2 cellular contexts compared by ENCODE assay signal in genomic region chr14:65962952-65963351, GRCh38.
TF ChIP-seq lines count a peak whose summit lies in the region.

No MANE protein-coding gene starts in this region.

TF ChIP-seq in IMR-90, 13 proteins besides CTCF, POLR2A, EP300 and RAD21 (continued from another document):
- TF ChIP-seq USF2 (IDR thresholded peaks at IDR 0.05; ENCODE audit: low read depth, low read length): no peak
- TF ChIP-seq SMC3 (IDR thresholded peaks at IDR 0.05; ENCODE audit: low read depth, low read length): no peak
- TF ChIP-seq MAZ (IDR thresholded peaks at IDR 0.05; ENCODE audit: borderline replicate concordance, low read depth, low read length): no peak
- no peak for TF ChIP-seq BHLHE40 (IDR thresholded peaks at IDR 0.05; ENCODE audit: low read depth, low read length)
- TF ChIP-seq MAFK (IDR thresholded peaks at IDR 0.05; ENCODE audit: low read depth, low read length): peak; percentile 99

TF ChIP-seq in K562, 482 proteins besides CTCF, POLR2A, EP300 and RAD21:
- TF ChIP-seq HBP1 (CRISPR knock-in tag; IDR thresholded peaks at IDR 0.05) (no peak), SRSF9 (IDR thresholded peaks at IDR 0.05; ENCODE audit: borderline replicate concordance, low read depth, low read length) (no peak), ARID1B (IDR thresholded peaks at IDR 0.05) (no peak), ZNF282 (CRISPR knock-in tag; IDR thresholded peaks at IDR 0.05) (no peak), ZNF23 (CRISPR knock-in tag; IDR thresholded peaks at IDR 0.05) (no peak), NUFIP1 (IDR thresholded peaks at IDR 0.05; ENCODE audit: partially characterized antibody) (no peak), ARID3B (CRISPR knock-in tag; IDR thresholded peaks at IDR 0.05; ENCODE audit: borderline replicate concordance) (no peak), MAFF (IDR thresholded peaks at IDR 0.05; ENCODE audit: low read length) (peak; percentile 95), E2F4 (CRISPR knock-in tag; IDR thresholded peaks at IDR 0.05; ENCODE audit: low read depth) (no peak), GATAD2A (IDR thresholded peaks at IDR 0.05) (no peak), ELF4 (CRISPR knock-in tag; IDR thresholded peaks at IDR 0.05) (no peak), C11orf30 (IDR thresholded peaks at IDR 0.05; ENCODE audit: low read depth) (peak; percentile 85), SRSF1 (IDR thresholded peaks at IDR 0.05; ENCODE audit: low read depth, low read length) (no peak), MAFK (IDR thresholded peaks at IDR 0.05; ENCODE audit: low read length) (peak; percentile 95), TCF15 (CRISPR knock-in tag; IDR thresholded peaks at IDR 0.05) (no peak), POLR3A (IDR thresholded peaks at IDR 0.05; ENCODE audit: borderline replicate concordance, extremely low read depth, insufficient read depth, insufficient read length) (no peak), FUS (optimal IDR thresholded peaks at IDR 0.05; ENCODE audit: low read depth, low read length) (no peak), ZNF316 (IDR thresholded peaks at IDR 0.05) (peak; percentile 92), ZBTB9 (CRISPR knock-in tag; IDR thresholded peaks at IDR 0.05) (no peak), PCBP1 (IDR thresholded peaks at IDR 0.05; ENCODE audit: low read depth, low read length, poor library complexity, severe bottlenecking) (no peak), GTF2F1 (IDR thresholded peaks at IDR 0.05; ENCODE audit: low read depth, low read length) (no peak), NRF1 (conservative IDR thresholded peaks at IDR 0.05 in 1 of 2, IDR thresholded peaks at IDR 0.05 in 1 of 2) (no peak), ZBTB26 (CRISPR knock-in tag; IDR thresholded peaks at IDR 0.05) (no peak), ZNF354B (CRISPR knock-in tag; IDR thresholded peaks at IDR 0.05) (no peak), MAFG (tag; conservative IDR thresholded peaks at IDR 0.05) (peak; percentile 92), ZNF780A (CRISPR knock-in tag; IDR thresholded peaks at IDR 0.05) (no peak), PRDM10 (IDR thresholded peaks at IDR 0.05; ENCODE audit: partially characterized antibody) (no peak), RBM15 (IDR thresholded peaks at IDR 0.05; ENCODE audit: insufficient read depth, low read length) (no peak), SNRNP70 (optimal IDR thresholded peaks at IDR 0.05; ENCODE audit: low read depth, low read length) (no peak), ZNF431 (CRISPR knock-in tag; IDR thresholded peaks at IDR 0.05) (no peak), HNRNPUL1 (IDR thresholded peaks at IDR 0.05; ENCODE audit: low read length) (no peak), RERE (CRISPR knock-in tag; IDR thresholded peaks at IDR 0.05; ENCODE audit: borderline replicate concordance) (no peak), HMGXB4 (CRISPR knock-in tag; IDR thresholded peaks at IDR 0.05) (no peak), ZNF224 (CRISPR knock-in tag; IDR thresholded peaks at IDR 0.05) (no peak), HMG20B (CRISPR knock-in tag; IDR thresholded peaks at IDR 0.05) (no peak), TARDBP (IDR thresholded peaks at IDR 0.05) (no peak), BRD4 (IDR thresholded peaks at IDR 0.05) (no peak), ATF6 (CRISPR knock-in tag; IDR thresholded peaks at IDR 0.05) (no peak), ETS2 (tag; IDR thresholded peaks at IDR 0.05; ENCODE audit: borderline replicate concordance, poor library complexity, severe bottlenecking) (no peak)
TF ChIP-seq in K562: peak in this region for 5.
